13 cellular contexts compared by ENCODE assay signal in genomic region chr11:66879583-66879982, GRCh38.
"Had no signal": no experiment of that assay in that cellular context is flagged by ENCODE, and none has a peak within 500 bp of the region (broad histone marks: within the 10 kb centered on the region; RNA-seq: fewer than 3 reads in every experiment).

No MANE protein-coding gene starts in this region.

- ATAC-seq: activated T-cell treated with anti-CD3 and anti-CD28 coated beads, Interleukin-2, amount 50 U/mL, for 4 hours; left colon; stimulated activated memory B cell treated with anti-CD40 and anti-IgM and Interleukin-4, amounts not matched to agents 10 μg/mL and 1 μg/mL and 100 μg/mL, for 72 hours had no signal

- DNase-seq: activated CD4-positive, alpha-beta T cell treated with anti-CD3 and anti-CD28 coated beads for 1 hour; activated CD4-positive, alpha-beta T cell treated with anti-CD3 and anti-CD28 coated beads, Interleukin-2, amount 50 U/mL, for 48 hours; activated effector memory CD4-positive, alpha-beta T cell treated with anti-CD3 and anti-CD28 coated beads, Interleukin-2, amount 50 U/mL, for 16 hours; activated naive CD8-positive, alpha-beta T cell treated with anti-CD3 and anti-CD28 coated beads for 36 hours; activated T-cell treated with anti-CD3 and anti-CD28 coated beads, Interleukin-2, amount 50 U/mL, for 4 hours; left colon; spleen; stimulated activated CD4-positive, alpha-beta T cell treated with anti-CD3 and anti-CD28 coated beads, Interleukin-1b, Interleukin-23, amount 100 ng/mL, for 48 hours; transverse colon had no signal

- H3K36me3 Mint-ChIP-seq: activated naive CD8-positive, alpha-beta T cell treated with anti-CD3 and anti-CD28 coated beads for 36 hours; memory B cell; stimulated activated memory B cell treated with anti-CD40 and anti-IgM and Interleukin-4, amounts not matched to agents 10 μg/mL and 1 μg/mL and 100 μg/mL, for 72 hours had no signal

- H3K4me3 Mint-ChIP-seq: activated naive CD8-positive, alpha-beta T cell treated with anti-CD3 and anti-CD28 coated beads for 36 hours; activated T-cell treated with anti-CD3 and anti-CD28 coated beads, Interleukin-2, amount 50 U/mL, for 4 hours; memory B cell; stimulated activated memory B cell treated with anti-CD40 and anti-IgM and Interleukin-4, amounts not matched to agents 10 μg/mL and 1 μg/mL and 100 μg/mL, for 72 hours had no signal

- H3K36me3 ChIP-seq: esophagus muscularis mucosa, right atrium auricular region, spleen, transverse colon had no signal

- H3K9me3 Mint-ChIP-seq: activated naive CD8-positive, alpha-beta T cell treated with anti-CD3 and anti-CD28 coated beads for 36 hours; activated T-cell treated with anti-CD3 and anti-CD28 coated beads, Interleukin-2, amount 50 U/mL, for 4 hours; memory B cell; stimulated activated memory B cell treated with anti-CD40 and anti-IgM and Interleukin-4, amounts not matched to agents 10 μg/mL and 1 μg/mL and 100 μg/mL, for 72 hours had no signal

- H3K9me3 ChIP-seq: esophagus muscularis mucosa, right atrium auricular region, spleen, transverse colon had no signal

- H3K27ac ChIP-seq: esophagus muscularis mucosa, right atrium auricular region, spleen, transverse colon had no signal

- H3K27ac Mint-ChIP-seq: activated naive CD8-positive, alpha-beta T cell treated with anti-CD3 and anti-CD28 coated beads for 36 hours; memory B cell; stimulated activated memory B cell treated with anti-CD40 and anti-IgM and Interleukin-4, amounts not matched to agents 10 μg/mL and 1 μg/mL and 100 μg/mL, for 72 hours had no signal

- H3K4me3 ChIP-seq: esophagus muscularis mucosa, right atrium auricular region, spleen, transverse colon had no signal

- H3K27me3 ChIP-seq: esophagus muscularis mucosa, right atrium auricular region, transverse colon had no signal
